In genomic region chr5:76583163-76584047, GRCh38 we compare ENCODE assay signal across 9 cellular contexts. TPM values are rescaled to one million over a fixed set of nuclear protein-coding genes. Genes with fewer than 3 reads are reported as not detected.
DNase-seq lines count a peak whose midpoint lies in the region; ATAC-seq and TF ChIP-seq lines count a peak whose summit lies in the region.
"Had no signal": no experiment of that assay in that cellular context is flagged by ENCODE, and none has a peak within 500 bp of the region (broad histone marks: within the 10 kb centered on the region; RNA-seq: fewer than 3 reads in every experiment).

No MANE protein-coding gene starts in this region.

- intact Hi-C loops in esophagus muscularis mucosa (cut with DNase I): no loop called here

- H3K9me3 ChIP-seq in Peyer's patch (no peaks in the 10 kb centered on the region), esophagus muscularis mucosa (no peaks in the 10 kb centered on the region)

- H3K4me1 ChIP-seq in Peyer's patch: peaks cover 0 to 27% (median 3%) of the 10 kb centered on the region in 4 donors
- H3K4me1 ChIP-seq in esophagus muscularis mucosa: no peaks in the 10 kb centered on the region

- WGBS in esophagus muscularis mucosa: 52% methylated on average over 7 of the region's 7 CpGs

- TF ChIP-seq POLR2A in Peyer's patch (IDR thresholded peaks at IDR 0.05) (no peak), esophagus muscularis mucosa (IDR thresholded peaks at IDR 0.05; ENCODE audit: low read depth) (no peak)

- DNase-seq in SIG-M5 treated with dmso at 0.1 percent for 504 hours (lab: John Stamatoyannopoulos, UW; ENCODE audit: unreplicated experiment) (peak; percentile 6), SIG-M5 (lab: John Stamatoyannopoulos, UW) (no peak), Peyer's patch (no peak), esophagus muscularis mucosa (ENCODE audit: extremely low spot score) (no peak), retinal pigment epithelial cell (ENCODE audit: low read depth) (no peak)
- no peak for DNase-seq in stimulated activated CD4-positive, alpha-beta T cell treated with anti-CD3 and anti-CD28 coated beads, Interleukin-15, amount 100 ng/mL, for 24 hours
- DNase-seq: SHP77 had no signal

- no peak for ATAC-seq in HG03439 (IDR thresholded peaks at IDR 0.05; ENCODE audit: unreplicated experiment)
- no peak for ATAC-seq in GM18868 (IDR thresholded peaks at IDR 0.05; ENCODE audit: unreplicated experiment)

- TF ChIP-seq EP300 in esophagus muscularis mucosa (IDR thresholded peaks at IDR 0.05): no peak

- H3K36me3 ChIP-seq in Peyer's patch (no peaks in the 10 kb centered on the region), esophagus muscularis mucosa (no peaks in the 10 kb centered on the region)

- H3K4me3 ChIP-seq in Peyer's patch (no peak overlapping the region), esophagus muscularis mucosa (no peak overlapping the region), retinal pigment epithelial cell (ENCODE audit: low read length) (no peak overlapping the region)

- TF ChIP-seq CTCF in Peyer's patch (IDR thresholded peaks at IDR 0.05) (peak in 5 of 6 experiments; percentile 28 to 53 (median 42)), esophagus muscularis mucosa (IDR thresholded peaks at IDR 0.05) (peak; percentile 15 to 28 (median 27)), retinal pigment epithelial cell (conservative IDR thresholded peaks at IDR 0.05; ENCODE audit: low read depth, low read length) (peak; percentile 58)

- no peaks in the 10 kb centered on the region for H3K27me3 ChIP-seq in Peyer's patch
- H3K27me3 ChIP-seq in esophagus muscularis mucosa: peaks cover 0 to 9% (median 0%) of the 10 kb centered on the region in 4 donors

- no peak overlapping the region for H3K27ac ChIP-seq in Peyer's patch
- H3K27ac ChIP-seq in esophagus muscularis mucosa (replicated peaks in 1 of 4): no peak overlapping the region

RNA-seq across cellular contexts. Expression of gene F2RL2, which starts 39.8 kb away (rescaled TPM):
- total RNA-seq in Peyer's patch: 1 to 10 TPM in 3 of 4 donors, under 1 TPM in 1; 0.70 to 3.3 (median 1.1) TPM
- 1 to 10 TPM; 2.8 to 7.1 (median 4.6) TPM for total RNA-seq in esophagus muscularis mucosa
